9 cellular contexts compared by ENCODE assay signal in genomic region chr1:167120899-167121298, GRCh38. TPM values are rescaled to one million over a fixed set of nuclear protein-coding genes. Genes with fewer than 3 reads are reported as not detected.
DNase-seq lines count a peak whose midpoint lies in the region; ATAC-seq and TF ChIP-seq lines count a peak whose summit lies in the region.
"Had no signal": no experiment of that assay in that cellular context is flagged by ENCODE, and none has a peak within 500 bp of the region (broad histone marks: within the 10 kb centered on the region; RNA-seq: fewer than 3 reads in every experiment).

No MANE protein-coding gene starts in this region.

- no peak for TF ChIP-seq POLR2A in Peyer's patch (IDR thresholded peaks at IDR 0.05)

- ATAC-seq in naive thymus-derived CD8-positive, alpha-beta T cell: peak; percentile 47 to 53
- no peak for ATAC-seq in HG02623 (IDR thresholded peaks at IDR 0.05; ENCODE audit: unreplicated experiment)

- H3K27ac ChIP-seq in Peyer's patch (peak overlapping the region in 3 of 4 donors; percentile 42 to 71 (median 45)), coronary artery (no peak overlapping the region)

- DNase-seq in BE2C (no peak), Peyer's patch (no peak), coronary artery (ENCODE audit: low spot score) (no peak), CD1c-positive myeloid dendritic cell (ENCODE audit: extremely low spot score) (no peak), inferior parietal cortex (ENCODE audit: extremely low spot score) (no peak), NCI-H146 (lab: John Stamatoyannopoulos, UW) (no peak)
- peak in 4 of 10 donors; percentile 9 to 49 (median 22) for DNase-seq in naive thymus-derived CD8-positive, alpha-beta T cell

- H3K9me3 ChIP-seq in BE2C: no peaks in the 10 kb centered on the region
- no peaks in the 10 kb centered on the region for H3K9me3 ChIP-seq in Peyer's patch

- no peaks in the 10 kb centered on the region for H3K27me3 ChIP-seq in BE2C
- H3K27me3 ChIP-seq in Peyer's patch: no peaks in the 10 kb centered on the region

- H3K4me3 Mint-ChIP-seq in naive thymus-derived CD8-positive, alpha-beta T cell: peak overlapping the region; percentile 79 to 93 (median 89)

- no peaks in the 10 kb centered on the region for H3K36me3 ChIP-seq in BE2C
- no peaks in the 10 kb centered on the region for H3K36me3 ChIP-seq in Peyer's patch

- H3K4me1 Mint-ChIP-seq in naive thymus-derived CD8-positive, alpha-beta T cell: peaks cover 0 to 14% (median 7%) of the 10 kb centered on the region in 4 donors

- peak overlapping the region in 4 of 10 donors; percentile 34 to 88 (median 58) for H3K27ac Mint-ChIP-seq in naive thymus-derived CD8-positive, alpha-beta T cell

- H3K9me3 Mint-ChIP-seq in naive thymus-derived CD8-positive, alpha-beta T cell: no peaks in the 10 kb centered on the region
- H3K9me3 Mint-ChIP-seq: neural crest cell had no signal

- TF ChIP-seq CTCF in BE2C (IDR thresholded peaks at IDR 0.05; ENCODE audit: low read depth, low read length) (no peak), Peyer's patch (IDR thresholded peaks at IDR 0.05) (peak in 2 of 6 experiments; percentile 21 to 31), coronary artery (IDR thresholded peaks at IDR 0.05) (no peak)

- H3K36me3 Mint-ChIP-seq in naive thymus-derived CD8-positive, alpha-beta T cell: no peaks in the 10 kb centered on the region

- H3K4me1 ChIP-seq in BE2C (no peaks in the 10 kb centered on the region), Peyer's patch (peaks cover 0 to 6% (median 2%) of the 10 kb centered on the region in 4 donors)

- H3K4me3 ChIP-seq in BE2C (ENCODE audit: low read depth, low read length) (peak overlapping the region; percentile 59), Peyer's patch (peak overlapping the region; percentile 25 to 61 (median 42)), coronary artery (peak overlapping the region; percentile 61)

- POLR2A ChIA-PET in naive thymus-derived CD8-positive, alpha-beta T cell (lab: Charles Lee): interaction anchor here (0.7 to 1.3 kb wide), 4 partner anchors 17 to 99 kb away, joined by 3 to 4 read pairs (median 3); no protein-coding TSS in a partner anchor

- peaks cover 0 to 7% (median 5%) of the 10 kb centered on the region in 5 donors for H3K27me3 Mint-ChIP-seq in naive thymus-derived CD8-positive, alpha-beta T cell

RNA-seq across cellular contexts. Expression of gene STYXL2, which starts 27.0 kb away (rescaled TPM):
- polyA plus RNA-seq in BE2C (2012; ENCODE audit: insufficient read depth, insufficient read length, low read depth): not detected
- not detected for total RNA-seq in Peyer's patch
- total RNA-seq in naive thymus-derived CD8-positive, alpha-beta T cell: not detected
- polyA plus RNA-seq in naive thymus-derived CD8-positive, alpha-beta T cell: not detected

RNA-seq across cellular contexts. Expression of gene GPA33, which starts 30.7 kb away (rescaled TPM):
- polyA plus RNA-seq in BE2C (2012; ENCODE audit: insufficient read depth, insufficient read length, low read depth): not detected
- total RNA-seq in Peyer's patch: 100 to 1,000 TPM in 3 of 4 donors, 10 to 100 TPM in 1; 15.7 to 397 (median 317) TPM
- 10 to 100 TPM; 13.4 to 14.0 TPM for total RNA-seq in naive thymus-derived CD8-positive, alpha-beta T cell
- polyA plus RNA-seq in naive thymus-derived CD8-positive, alpha-beta T cell: 1 to 10 TPM; 8.0 to 10.0 (median 9.1) TPM
- total RNA-seq: neural crest cell had no signal

Comparison
In these comparisons a context has a peak if more than half of its experiments do, and no peak if none do; other contexts are left out.
1. H3K27ac ChIP-seq: peak in Peyer's patch (3 of 4); none in coronary artery (0 of 2).
2. Peak in every context shown above with its lines, with median percentiles within 50 percentile points of each other: H3K4me3 ChIP-seq.